In the genomic region with DNA sequence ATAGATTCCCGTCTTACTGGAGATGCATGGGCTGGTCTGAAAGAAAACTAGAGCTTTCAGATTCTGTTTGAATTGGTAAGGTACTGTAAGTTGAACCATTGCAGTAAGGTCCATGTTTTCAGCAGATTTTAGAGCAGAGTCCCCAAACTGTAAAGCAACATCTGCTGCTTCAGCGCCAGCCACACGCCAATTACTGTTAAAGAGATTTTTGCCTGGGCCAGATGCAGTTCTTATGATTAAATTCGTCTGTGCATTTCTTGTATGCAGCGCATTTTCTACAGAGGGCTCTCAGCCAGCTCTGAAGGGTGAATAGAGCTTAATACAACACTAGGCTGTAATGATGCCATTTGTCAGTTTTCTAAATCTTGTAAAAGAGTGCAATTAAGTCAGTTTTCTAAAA, we compare ENCODE assay signal across 19 cellular contexts.
"Had no signal": no experiment of that assay in that cellular context is flagged by ENCODE, and none has a peak within 500 bp of the region (broad histone marks: within the 10 kb centered on the region; RNA-seq: fewer than 3 reads in every experiment).

No MANE protein-coding gene starts in this region.

- H3K36me3 Mint-ChIP-seq: activated naive CD8-positive, alpha-beta T cell had no signal

- H3K4me1 Mint-ChIP-seq: activated B cell treated with CpG ODN at 0.5 μM for 24 hours; stimulated activated naive CD8-positive, alpha-beta T cell treated with anti-CD3 and anti-CD28 coated beads, Interleukin-15, amount 100 ng/mL, for 72 hours had no signal

- H3K27ac ChIP-seq: breast epithelium, ovary, spleen, testis, upper lobe of right lung had no signal

- H3K4me3 ChIP-seq: breast epithelium, ovary, spleen, testis, upper lobe of right lung had no signal

- H3K27me3 ChIP-seq: breast epithelium, spleen, testis had no signal

- H3K27ac Mint-ChIP-seq: activated B cell treated with CpG ODN at 0.5 μM for 24 hours; activated CD8-positive, alpha-beta T cell treated with anti-CD3 and anti-CD28 coated beads, Interleukin-2, amount 10 ng/mL, durations not matched to agents 7 days and 5 days; activated naive CD8-positive, alpha-beta T cell; activated T-cell treated with anti-CD3 and anti-CD28 coated beads, Interleukin-2, amount 50 U/mL, for 72 hours; stimulated activated naive CD8-positive, alpha-beta T cell treated with anti-CD3 and anti-CD28 coated beads, Interleukin-15, amount 100 ng/mL, for 72 hours had no signal

- H3K36me3 ChIP-seq: breast epithelium, ovary, spleen, upper lobe of right lung had no signal

- DNase-seq: activated B cell treated with CpG ODN at 0.5 μM for 24 hours; activated CD4-positive, alpha-beta T cell treated with anti-CD3 and anti-CD28 coated beads for 48 hours; activated CD8-positive, alpha-beta memory T cell treated with anti-CD3 and anti-CD28 coated beads, Interleukin-2, amount 50 U/mL, for 48 hours; activated CD8-positive, alpha-beta T cell treated with anti-CD3 and anti-CD28 coated beads, Interleukin-2, amount 10 ng/mL, durations not matched to agents 7 days and 5 days; activated gamma-delta T cell; activated T-cell treated with anti-CD3 and anti-CD28 coated beads, Interleukin-2, amount 50 U/mL, for 72 hours; amygdala; cerebellar nuclear complex; effector memory CD4-positive, alpha-beta T cell; islet precursor cell; ovary; spleen; stimulated activated naive CD8-positive, alpha-beta T cell treated with anti-CD3 and anti-CD28 coated beads, Interleukin-15, amount 100 ng/mL, for 72 hours; testis; upper lobe of right lung had no signal

- H3K4me1 ChIP-seq: breast epithelium, spleen, testis, upper lobe of right lung had no signal

- H3K4me3 Mint-ChIP-seq: activated B cell treated with CpG ODN at 0.5 μM for 24 hours; activated CD8-positive, alpha-beta T cell treated with anti-CD3 and anti-CD28 coated beads, Interleukin-2, amount 10 ng/mL, durations not matched to agents 7 days and 5 days; activated naive CD8-positive, alpha-beta T cell; activated T-cell treated with anti-CD3 and anti-CD28 coated beads, Interleukin-2, amount 50 U/mL, for 72 hours; stimulated activated naive CD8-positive, alpha-beta T cell treated with anti-CD3 and anti-CD28 coated beads, Interleukin-15, amount 100 ng/mL, for 72 hours had no signal

- H3K27me3 Mint-ChIP-seq: stimulated activated naive CD8-positive, alpha-beta T cell treated with anti-CD3 and anti-CD28 coated beads, Interleukin-15, amount 100 ng/mL, for 72 hours had no signal

- ATAC-seq: activated CD8-positive, alpha-beta T cell treated with anti-CD3 and anti-CD28 coated beads, Interleukin-2, amount 10 ng/mL, durations not matched to agents 7 days and 5 days; activated T-cell treated with anti-CD3 and anti-CD28 coated beads, Interleukin-2, amount 50 U/mL, for 72 hours; left lobe of liver; sciatic nerve; stimulated activated naive CD8-positive, alpha-beta T cell treated with anti-CD3 and anti-CD28 coated beads, Interleukin-15, amount 100 ng/mL, for 72 hours; upper lobe of right lung had no signal

- H3K9me3 ChIP-seq: breast epithelium, ovary, spleen, testis, upper lobe of right lung had no signal

- H3K9me3 Mint-ChIP-seq: activated B cell treated with CpG ODN at 0.5 μM for 24 hours; activated T-cell treated with anti-CD3 and anti-CD28 coated beads, Interleukin-2, amount 50 U/mL, for 72 hours; stimulated activated naive CD8-positive, alpha-beta T cell treated with anti-CD3 and anti-CD28 coated beads, Interleukin-15, amount 100 ng/mL, for 72 hours had no signal
